ENCODE assay signal across 11 cellular contexts in the genomic region with DNA sequence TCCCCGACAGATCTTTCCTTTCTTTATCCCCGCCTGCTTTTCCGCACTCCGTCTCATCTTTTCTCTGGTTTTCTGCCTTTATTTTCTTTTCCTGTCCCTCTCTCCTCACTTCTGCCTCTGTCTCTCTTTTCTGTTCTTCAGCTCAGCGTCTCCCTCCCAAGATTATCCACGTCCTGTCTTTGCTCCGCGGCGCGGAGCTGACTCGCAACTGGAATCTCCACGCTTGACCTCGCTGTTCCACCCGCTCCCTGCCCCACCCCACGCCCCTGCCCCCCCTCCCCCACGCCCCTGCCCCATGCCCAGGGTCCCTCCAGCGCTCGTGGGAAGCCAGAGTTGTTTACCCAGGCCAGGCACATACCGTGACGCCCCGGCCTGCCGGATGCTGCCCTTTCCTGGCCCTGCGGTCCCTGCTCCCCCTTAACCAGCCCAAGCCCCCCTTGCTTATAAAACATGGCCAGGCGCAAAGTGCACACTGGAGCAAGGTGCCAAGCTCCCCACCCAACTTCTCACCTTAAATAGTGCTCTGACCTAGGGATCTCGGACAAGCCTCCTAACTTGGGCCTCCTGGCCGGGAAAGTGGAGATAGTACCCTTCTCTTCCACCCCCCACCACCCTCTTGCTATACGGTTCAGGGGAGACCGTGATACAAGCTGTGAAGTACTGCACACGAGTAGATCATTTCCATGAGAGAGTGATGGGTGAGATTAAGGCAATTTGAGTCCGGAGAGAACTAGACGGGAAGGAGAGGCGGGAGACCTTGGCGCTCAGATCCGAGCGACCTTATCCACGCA. TPM values are rescaled to one million over a fixed set of nuclear protein-coding genes. Genes with fewer than 3 reads are reported as not detected.
DNase-seq lines count a peak whose midpoint lies in the region; ATAC-seq lines count a peak whose summit lies in the region.
"Had no signal": no experiment of that assay in that cellular context is flagged by ENCODE, and none has a peak within 500 bp of the region (broad histone marks: within the 10 kb centered on the region; RNA-seq: fewer than 3 reads in every experiment).

No MANE protein-coding gene starts in this region.

- CTCF ChIA-PET in activated CD8-positive, alpha-beta memory T cell treated with anti-CD3 and anti-CD28 coated beads, Interleukin-2, amount 10 ng/mL, durations not matched to agents 7 days and 5 days (lab: Charles Lee), result interaction anchor here (1.7 kb wide), 1 partner anchor 115 kb away, joined by 6 read pairs; no protein-coding TSS in a partner anchor

- H3K27ac Mint-ChIP-seq in activated T-cell treated with anti-CD3 and anti-CD28 coated beads, Interleukin-2, amount 50 U/mL, for 72 hours, result peak overlapping the region; percentile 4
- H3K27ac Mint-ChIP-seq in activated CD8-positive, alpha-beta memory T cell treated with anti-CD3 and anti-CD28 coated beads, Interleukin-2, amount 10 ng/mL, durations not matched to agents 7 days and 5 days, result peak overlapping the region; percentile 37
- peak overlapping the region; percentile 78 for H3K27ac Mint-ChIP-seq in stimulated activated naive B cell treated with anti-CD40 and anti-IgM and Interleukin-4, amounts not matched to agents 10 μg/mL and 1 μg/mL and 100 μg/mL, for 72 hours

- H3K27me3 Mint-ChIP-seq in activated T-cell treated with anti-CD3 and anti-CD28 coated beads, Interleukin-2, amount 50 U/mL, for 72 hours (ENCODE audit: low read depth), result peaks cover 91% of the 10 kb centered on the region
- peaks cover 95% of the 10 kb centered on the region for H3K27me3 Mint-ChIP-seq in activated CD8-positive, alpha-beta memory T cell treated with anti-CD3 and anti-CD28 coated beads, Interleukin-2, amount 10 ng/mL, durations not matched to agents 7 days and 5 days
- H3K27me3 Mint-ChIP-seq in stimulated activated naive B cell treated with anti-CD40 and anti-IgM and Interleukin-4, amounts not matched to agents 10 μg/mL and 1 μg/mL and 100 μg/mL, for 72 hours, result peaks cover 82 to 96% of the 10 kb centered on the region in 2 donors

- DNase-seq in activated T-cell treated with anti-CD3 and anti-CD28 coated beads, Interleukin-2, amount 50 U/mL, for 72 hours, result no peak
- DNase-seq in activated T-cell treated with anti-CD3 and anti-CD28 coated beads for 4 hours (no peak), islet precursor cell (peak; percentile 56), NOMO-1 treated with DMSO at 0.1 percent for 48 hours (lab: John Stamatoyannopoulos, UW; ENCODE audit: unreplicated experiment) (no peak), NCI-H2171 treated with DMSO at 0.1 percent for 48 hours (lab: John Stamatoyannopoulos, UW) (no peak)
- DNase-seq in activated CD8-positive, alpha-beta memory T cell treated with anti-CD3 and anti-CD28 coated beads, Interleukin-2, amount 10 ng/mL, durations not matched to agents 7 days and 5 days, result no peak
- DNase-seq in stimulated activated naive B cell treated with anti-CD40 and anti-IgM and Interleukin-4, amounts not matched to agents 10 μg/mL and 1 μg/mL and 100 μg/mL, for 72 hours, result no peak
- DNase-seq: activated gamma-delta T cell treated with Interleukin-2 at 50 U/mL for 16 hours, NCI-H187, SIG-M5 had no signal

- H3K9me3 Mint-ChIP-seq in activated T-cell treated with anti-CD3 and anti-CD28 coated beads, Interleukin-2, amount 50 U/mL, for 72 hours, result no peaks in the 10 kb centered on the region
- H3K9me3 Mint-ChIP-seq in activated CD8-positive, alpha-beta memory T cell treated with anti-CD3 and anti-CD28 coated beads, Interleukin-2, amount 10 ng/mL, durations not matched to agents 7 days and 5 days (ENCODE audit: low read depth), result no peaks in the 10 kb centered on the region
- no peaks in the 10 kb centered on the region for H3K9me3 Mint-ChIP-seq in stimulated activated naive B cell treated with anti-CD40 and anti-IgM and Interleukin-4, amounts not matched to agents 10 μg/mL and 1 μg/mL and 100 μg/mL, for 72 hours

- peak overlapping the region; percentile 78 to 82 for H3K4me3 Mint-ChIP-seq in activated T-cell treated with anti-CD3 and anti-CD28 coated beads, Interleukin-2, amount 50 U/mL, for 72 hours
- peak overlapping the region; percentile 61 for H3K4me3 Mint-ChIP-seq in activated CD8-positive, alpha-beta memory T cell treated with anti-CD3 and anti-CD28 coated beads, Interleukin-2, amount 10 ng/mL, durations not matched to agents 7 days and 5 days
- peak overlapping the region; percentile 74 to 76 for H3K4me3 Mint-ChIP-seq in stimulated activated naive B cell treated with anti-CD40 and anti-IgM and Interleukin-4, amounts not matched to agents 10 μg/mL and 1 μg/mL and 100 μg/mL, for 72 hours

- peaks cover 0 to 2% of the 10 kb centered on the region in 2 donors for H3K36me3 Mint-ChIP-seq in activated T-cell treated with anti-CD3 and anti-CD28 coated beads, Interleukin-2, amount 50 U/mL, for 72 hours (ENCODE audit: insufficient read depth in 2 of 2)
- H3K36me3 Mint-ChIP-seq in activated CD8-positive, alpha-beta memory T cell treated with anti-CD3 and anti-CD28 coated beads, Interleukin-2, amount 10 ng/mL, durations not matched to agents 7 days and 5 days, result peaks cover 2% of the 10 kb centered on the region
- H3K36me3 Mint-ChIP-seq in stimulated activated naive B cell treated with anti-CD40 and anti-IgM and Interleukin-4, amounts not matched to agents 10 μg/mL and 1 μg/mL and 100 μg/mL, for 72 hours, result peaks cover 3 to 6% of the 10 kb centered on the region in 2 donors

- peaks cover 64% of the 10 kb centered on the region for H3K4me1 Mint-ChIP-seq in activated T-cell treated with anti-CD3 and anti-CD28 coated beads, Interleukin-2, amount 50 U/mL, for 72 hours (ENCODE audit: low read depth)
- H3K4me1 Mint-ChIP-seq in activated CD8-positive, alpha-beta memory T cell treated with anti-CD3 and anti-CD28 coated beads, Interleukin-2, amount 10 ng/mL, durations not matched to agents 7 days and 5 days, result peaks cover 43% of the 10 kb centered on the region
- peaks cover 49 to 78% of the 10 kb centered on the region in 2 donors for H3K4me1 Mint-ChIP-seq in stimulated activated naive B cell treated with anti-CD40 and anti-IgM and Interleukin-4, amounts not matched to agents 10 μg/mL and 1 μg/mL and 100 μg/mL, for 72 hours

- no peak for ATAC-seq in activated T-cell treated with anti-CD3 and anti-CD28 coated beads, Interleukin-2, amount 50 U/mL, for 72 hours (replicated peaks in 1 of 2)
- ATAC-seq in activated CD8-positive, alpha-beta memory T cell treated with anti-CD3 and anti-CD28 coated beads, Interleukin-2, amount 10 ng/mL, durations not matched to agents 7 days and 5 days, result no peak
- no peak for ATAC-seq in stimulated activated naive B cell treated with anti-CD40 and anti-IgM and Interleukin-4, amounts not matched to agents 10 μg/mL and 1 μg/mL and 100 μg/mL, for 72 hours (replicated peaks)
- no peak for ATAC-seq in HG03460 (IDR thresholded peaks at IDR 0.05; ENCODE audit: unreplicated experiment)

RNA-seq across cellular contexts. Expression of a gene that starts 4.7 kb away (rescaled TPM):
- under 1 TPM; 0.32 to 0.34 TPM for total RNA-seq in activated T-cell treated with anti-CD3 and anti-CD28 coated beads, Interleukin-2, amount 50 U/mL, for 72 hours
- under 1 TPM in 1 of 2 experiments, not detected in 1; 0.66 TPM for total RNA-seq in activated CD8-positive, alpha-beta memory T cell treated with anti-CD3 and anti-CD28 coated beads, Interleukin-2, amount 10 ng/mL, durations not matched to agents 7 days and 5 days

RNA-seq across cellular contexts. Expression of a gene that starts 16.2 kb away (rescaled TPM):
- 10 to 100 TPM; 85.1 to 91.9 TPM for total RNA-seq in activated T-cell treated with anti-CD3 and anti-CD28 coated beads, Interleukin-2, amount 50 U/mL, for 72 hours
- 10 to 100 TPM; 78.7 to 84.5 TPM for total RNA-seq in activated CD8-positive, alpha-beta memory T cell treated with anti-CD3 and anti-CD28 coated beads, Interleukin-2, amount 10 ng/mL, durations not matched to agents 7 days and 5 days

Comparison
In these comparisons a context has a peak if more than half of its experiments do, and no peak if none do; other contexts are left out.
1. H3K27ac Mint-ChIP-seq: peak in every context shown above with its lines; median percentile 78 in stimulated activated naive B cell treated with anti-CD40 and anti-IgM and Interleukin-4, amounts not matched to agents 10 μg/mL and 1 μg/mL and 100 μg/mL, for 72 hours; 37 in activated CD8-positive, alpha-beta memory T cell treated with anti-CD3 and anti-CD28 coated beads, Interleukin-2, amount 10 ng/mL, durations not matched to agents 7 days and 5 days; 4 in activated T-cell treated with anti-CD3 and anti-CD28 coated beads, Interleukin-2, amount 50 U/mL, for 72 hours.